8 cellular contexts compared by ENCODE assay signal in genomic region chr3:141876381-141876890, GRCh38. TPM values are rescaled to one million over a fixed set of nuclear protein-coding genes. Genes with fewer than 3 reads are reported as not detected.
A peak's percentile ranks its signal among the peaks of the same experiment; 100 is the strongest.
DNase-seq lines count a peak whose midpoint lies in the region; ATAC-seq, FAIRE-seq and TF ChIP-seq lines count a peak whose summit lies in the region.

TSS of gene ATP1B3 (plus strand) at chr3:141876643. CDS start at chr3:141876802, 159 bp downstream.

- ATAC-seq in HG02623 (IDR thresholded peaks at IDR 0.05; ENCODE audit: unreplicated experiment) (peak; percentile 68), left ventricle myocardium superior (peak; percentile 94)

- peak within 1 kb of the TSS; percentile 99 for H3K27ac ChIP-seq in urinary bladder (ENCODE audit: low read depth)

- peak within 1 kb of the TSS; percentile 88 for H3K4me3 Mint-ChIP-seq in T-helper 1 cell treated with Interleukin-12 subunit alpha and Interleukin-12 subunit beta and Interleukin-4 antibody, amounts not matched to agents 30 μg/mL and 1 μg/mL, for 36 hours

- DNase-seq in GM12892 (ENCODE audit: insufficient read length) = peak; percentile 78
- DNase-seq in NCI-H1092 treated with DMSO at 0.1 percent for 48 hours (lab: John Stamatoyannopoulos, UW) = peak; percentile 77
- DNase-seq in amniotic epithelial cell (ENCODE audit: low read depth) = peak; percentile 79
- DNase-seq in left ventricle myocardium superior = peak; percentile 93
- no peak for DNase-seq in pulmonary artery endothelial cell (ENCODE audit: low read depth, low spot score)

- H3K36me3 Mint-ChIP-seq in T-helper 1 cell treated with Interleukin-12 subunit alpha and Interleukin-12 subunit beta and Interleukin-4 antibody, amounts not matched to agents 30 μg/mL and 1 μg/mL, for 36 hours (ENCODE audit: low read depth) = peaks cover 2% of the 10 kb centered on the region

- peak; percentile 79 for FAIRE-seq in GM12892 (lab: Jason Lieb, UNC)

- H3K36me3 ChIP-seq in urinary bladder (ENCODE audit: insufficient read depth) = no peaks in the 10 kb centered on the region

- TF ChIP-seq POLR2A in GM12892 (IDR thresholded peaks at IDR 0.05; ENCODE audit: low read depth, low read length) = peak; percentile 97

- peak within 1 kb of the TSS; percentile 94 for H3K4me3 ChIP-seq in urinary bladder (ENCODE audit: low read depth, low read length)

- H3K9me3 Mint-ChIP-seq in T-helper 1 cell treated with Interleukin-12 subunit alpha and Interleukin-12 subunit beta and Interleukin-4 antibody, amounts not matched to agents 30 μg/mL and 1 μg/mL, for 36 hours = no peaks in the 10 kb centered on the region

- under 1% methylated on average over 69 of the region's 69 CpGs for WGBS in urinary bladder

- H3K27ac Mint-ChIP-seq in T-helper 1 cell treated with Interleukin-12 subunit alpha and Interleukin-12 subunit beta and Interleukin-4 antibody, amounts not matched to agents 30 μg/mL and 1 μg/mL, for 36 hours = peak within 1 kb of the TSS; percentile 90

- H3K4me1 ChIP-seq in urinary bladder (ENCODE audit: insufficient read depth) = no peaks in the 10 kb centered on the region

- H3K4me1 Mint-ChIP-seq in T-helper 1 cell treated with Interleukin-12 subunit alpha and Interleukin-12 subunit beta and Interleukin-4 antibody, amounts not matched to agents 30 μg/mL and 1 μg/mL, for 36 hours (ENCODE audit: low read depth) = peaks cover 27% of the 10 kb centered on the region

- no peaks in the 10 kb centered on the region for H3K27me3 Mint-ChIP-seq in T-helper 1 cell treated with Interleukin-12 subunit alpha and Interleukin-12 subunit beta and Interleukin-4 antibody, amounts not matched to agents 30 μg/mL and 1 μg/mL, for 36 hours (ENCODE audit: low read depth)

- intact Hi-C loops in left ventricle myocardium superior (cut with micrococcal nuclease) = loop anchor here (5.0 kb wide), 1 partner anchor 139 kb away; the partner anchor contains the start of gene RNF7

RNA-seq across cellular contexts. Expression of gene ATP1B3, which starts in this region (rescaled TPM):
- polyA plus RNA-seq in GM12892 (2012; ENCODE audit: missing spikeins) = 95.6 TPM
- total RNA-seq in left ventricle myocardium superior = 31.1 TPM
- total RNA-seq in pulmonary artery endothelial cell = 155 and 165 TPM in 2 replicates
- 21.8 TPM for total RNA-seq in urinary bladder
- 75.8 TPM for polyA plus RNA-seq in urinary bladder
